8 cellular contexts compared by ENCODE assay signal in genomic region chr2:99559075-99559662, GRCh38.
DNase-seq lines count a peak whose midpoint lies in the region; ATAC-seq and TF ChIP-seq lines count a peak whose summit lies in the region.

No MANE protein-coding gene starts in this region.

- peaks cover 0 to 2% (median 0%) of the 10 kb centered on the region in 3 donors for H3K27me3 Mint-ChIP-seq in CD14-positive monocyte (ENCODE audit: low read depth in 3 of 3)
- H3K27me3 Mint-ChIP-seq in activated T-cell treated with anti-CD3 and anti-CD28 coated beads, Interleukin-2, amount 50 U/mL, for 72 hours (ENCODE audit: low read depth): no peaks in the 10 kb centered on the region

- no peaks in the 10 kb centered on the region for H3K9me2 ChIP-seq in neural cell (ENCODE audit: insufficient read depth, low read length)

- H3K9me3 Mint-ChIP-seq in CD14-positive monocyte: peaks cover 0 to 4% (median 0%) of the 10 kb centered on the region in 7 donors
- no peaks in the 10 kb centered on the region for H3K9me3 Mint-ChIP-seq in activated T-cell treated with anti-CD3 and anti-CD28 coated beads, Interleukin-2, amount 50 U/mL, for 72 hours

- H3K4me3 Mint-ChIP-seq in CD14-positive monocyte: peak overlapping the region; percentile 48 to 85
- no peak overlapping the region for H3K4me3 Mint-ChIP-seq in activated T-cell treated with anti-CD3 and anti-CD28 coated beads, Interleukin-2, amount 50 U/mL, for 72 hours

- peak; percentile 81 for ATAC-seq in GM21381 (IDR thresholded peaks at IDR 0.05; ENCODE audit: unreplicated experiment)
- ATAC-seq in activated T-cell treated with anti-CD3 and anti-CD28 coated beads, Interleukin-2, amount 50 U/mL, for 72 hours (replicated peaks in 1 of 2): peak; percentile 85 to 93

- TF ChIP-seq RAD21 in neural cell (conservative IDR thresholded peaks at IDR 0.05): peak; percentile 99

- no peaks in the 10 kb centered on the region for H3K36me3 ChIP-seq in fibroblast of lung (ENCODE audit: control insufficient read depth, insufficient read depth, low read length)
- H3K36me3 ChIP-seq in neural cell (ENCODE audit: insufficient read depth, low read length): no peaks in the 10 kb centered on the region

- H4K20me1 ChIP-seq in fibroblast of lung (ENCODE audit: control insufficient read depth, extremely low read depth, insufficient read depth, low read length): no peaks in the 10 kb centered on the region
- H4K20me1 ChIP-seq in neural cell (ENCODE audit: insufficient read depth): no peaks in the 10 kb centered on the region

- H3K9ac ChIP-seq in fibroblast of lung (ENCODE audit: insufficient read depth, low read length): no peak overlapping the region
- H3K9ac ChIP-seq in neural cell (ENCODE audit: low read length): no peak overlapping the region

- H3K4me3 ChIP-seq in LNCaP clone FGC (ENCODE audit: low read depth, low read length) (no peak overlapping the region), fibroblast of lung (replicated peaks in 1 of 4; ENCODE audit: control extremely low read depth in 1 of 4, insufficient read depth in 1 of 4, low read depth in 3 of 4, low read length in 4 of 4) (no peak overlapping the region), neural cell (ENCODE audit: low read length) (no peak overlapping the region)

- H3F3A ChIP-seq in neural cell (ENCODE audit: insufficient read depth, low read length, poor library complexity, severe bottlenecking): no peaks in the 10 kb centered on the region

- no peak for TF ChIP-seq EP300 in neural cell (conservative IDR thresholded peaks at IDR 0.05; ENCODE audit: poor library complexity, severe bottlenecking)

- H3K27ac ChIP-seq in fibroblast of lung (ENCODE audit: insufficient read depth, low read length) (no peak overlapping the region), neural cell (ENCODE audit: low read length) (no peak overlapping the region)

- DNase-seq in CD14-positive monocyte (ENCODE audit: low spot score): peak; percentile 81
- DNase-seq in LNCaP clone FGC (ENCODE audit: low read depth): no peak
- peak; percentile 73 for DNase-seq in RKO (ENCODE audit: low spot score)
- peak; percentile 79 to 84 for DNase-seq in activated T-cell treated with anti-CD3 and anti-CD28 coated beads, Interleukin-2, amount 50 U/mL, for 72 hours
- peak; percentile 58 to 68 for DNase-seq in fibroblast of lung (ENCODE audit: low read depth in 2 of 2)
- peak; percentile 78 for DNase-seq in stimulated activated naive CD4-positive, alpha-beta T cell treated with Interleukin-2 at 50 U/mL for 16 hours (lab: John Stamatoyannopoulos, UW)

- peaks cover 0 to 3% of the 10 kb centered on the region in 2 donors for H3K36me3 Mint-ChIP-seq in CD14-positive monocyte
- H3K36me3 Mint-ChIP-seq in activated T-cell treated with anti-CD3 and anti-CD28 coated beads, Interleukin-2, amount 50 U/mL, for 72 hours (ENCODE audit: insufficient read depth in 2 of 2): no peaks in the 10 kb centered on the region

- TF ChIP-seq CTCF in CD14-positive monocyte (IDR thresholded peaks at IDR 0.05) (peak; percentile 98), LNCaP clone FGC (IDR thresholded peaks at IDR 0.05; ENCODE audit: control insufficient read depth, extremely low read depth, insufficient read depth) (peak; percentile 86), fibroblast of lung (conservative IDR thresholded peaks at IDR 0.05 in 1 of 2, IDR thresholded peaks at IDR 0.05 in 1 of 2; ENCODE audit: low read depth in 1 of 2, low read length in 2 of 2) (peak; percentile 95 to 97), neural cell (IDR thresholded peaks at IDR 0.05; ENCODE audit: poor library complexity, severe bottlenecking) (peak; percentile 98)

- peak overlapping the region in 1 of 7 donors; percentile 65 for H3K27ac Mint-ChIP-seq in CD14-positive monocyte
- no peak overlapping the region for H3K27ac Mint-ChIP-seq in activated T-cell treated with anti-CD3 and anti-CD28 coated beads, Interleukin-2, amount 50 U/mL, for 72 hours

- H3K79me2 ChIP-seq in fibroblast of lung (ENCODE audit: control insufficient read depth, insufficient read depth, low read length) (no peaks in the 10 kb centered on the region), neural cell (replicated peaks; ENCODE audit: insufficient read depth, low read length) (no peaks in the 10 kb centered on the region)

- H3K9me3 ChIP-seq in fibroblast of lung (ENCODE audit: control insufficient read depth, insufficient read depth, low read depth, low read length): no peaks in the 10 kb centered on the region
- H3K9me3 ChIP-seq in neural cell (ENCODE audit: low read length): no peaks in the 10 kb centered on the region

- no peaks in the 10 kb centered on the region for H3K4me1 ChIP-seq in fibroblast of lung (ENCODE audit: control insufficient read depth, extremely low read depth, insufficient read depth, low read length)

- H3K4me2 ChIP-seq in fibroblast of lung (ENCODE audit: extremely low read depth, insufficient read depth, low read length): no peak overlapping the region
- H3K4me2 ChIP-seq in neural cell (ENCODE audit: low read length): no peak overlapping the region

- H3K27me3 ChIP-seq in fibroblast of lung (ENCODE audit: control insufficient read depth, insufficient read depth, low read length) (no peaks in the 10 kb centered on the region), neural cell (ENCODE audit: insufficient read depth, low read depth, low read length) (no peaks in the 10 kb centered on the region)

- H3K4me1 Mint-ChIP-seq in CD14-positive monocyte: peaks cover 28% of the 10 kb centered on the region
- H3K4me1 Mint-ChIP-seq in activated T-cell treated with anti-CD3 and anti-CD28 coated beads, Interleukin-2, amount 50 U/mL, for 72 hours (ENCODE audit: low read depth): peaks cover 8% of the 10 kb centered on the region

- intact Hi-C loops in CD14-positive monocyte (cut with micrococcal nuclease): loop anchor here (5.0 to 10.0 kb wide), 5 partner anchors 216 to 1426 kb away; no protein-coding TSS in a partner anchor

- H2AFZ ChIP-seq in fibroblast of lung (ENCODE audit: low read length) (no peak overlapping the region), neural cell (ENCODE audit: low read depth, low read length) (no peak overlapping the region)

TF ChIP-seq in neural cell, 6 proteins besides CTCF, POLR2A, EP300 and RAD21:
- TF ChIP-seq MXI1 (conservative IDR thresholded peaks at IDR 0.05; ENCODE audit: poor library complexity, severe bottlenecking): no peak
- TF ChIP-seq SMC3 (conservative IDR thresholded peaks at IDR 0.05; ENCODE audit: poor library complexity): peak; percentile 98
TF ChIP-seq in neural cell: peak in this region for 1.

Comparison
In these comparisons a context has a peak if more than half of its experiments do, and no peak if none do; other contexts are left out.
1. H3K4me3 Mint-ChIP-seq: peak in CD14-positive monocyte (2 of 2); none in activated T-cell treated with anti-CD3 and anti-CD28 coated beads, Interleukin-2, amount 50 U/mL, for 72 hours (0 of 2).
2. Peak in every context shown above with its lines, with median percentiles within 50 percentile points of each other: CTCF ChIP-seq.